In the genomic region with DNA sequence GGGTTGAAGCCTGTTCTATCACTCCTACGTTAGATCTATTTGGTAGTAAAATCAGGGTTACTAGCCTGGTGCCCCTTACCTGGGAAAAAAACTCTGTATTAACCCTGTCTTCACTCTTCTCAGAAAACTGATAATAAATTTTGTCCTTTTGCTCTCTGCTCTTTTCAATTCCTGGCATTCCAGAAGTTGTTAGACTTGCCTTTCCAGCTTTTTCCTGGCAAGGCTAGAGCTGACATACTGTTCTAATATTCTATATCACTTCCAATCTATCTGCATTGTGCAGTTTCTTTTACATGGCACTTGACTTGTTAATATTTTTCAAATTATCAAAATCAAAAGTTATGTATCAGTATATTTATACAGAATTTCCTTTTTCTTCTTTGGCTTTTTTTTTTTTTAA, we compare ENCODE assay signal across 28 cellular contexts.
"Had no signal": no experiment of that assay in that cellular context is flagged by ENCODE, and none has a peak within 500 bp of the region (broad histone marks: within the 10 kb centered on the region; RNA-seq: fewer than 3 reads in every experiment).

No MANE protein-coding gene starts in this region.

- H3K27ac ChIP-seq: adrenal gland, SJSA1 had no signal

- H3K27me3 ChIP-seq: adrenal gland, SJSA1 had no signal

- H3K4me1 ChIP-seq: adrenal gland, SJSA1 had no signal

- DNase-seq: activated B cell treated with CpG ODN at 0.5 μM for 24 hours; activated CD4-positive, alpha-beta T cell treated with anti-CD3 and anti-CD28 coated beads for 1 hour; activated CD4-positive, alpha-beta T cell treated with anti-CD3 and anti-CD28 coated beads, Interleukin-2, amount 10 ng/mL, durations not matched to agents 24 days and 14 days; activated CD4-positive, alpha-beta T cell treated with anti-CD3 and anti-CD28 coated beads, Interleukin-2, amount 50 U/mL, for 48 hours; activated CD8-positive, alpha-beta memory T cell treated with anti-CD3 and anti-CD28 coated beads for 24 hours; activated gamma-delta T cell treated with Interleukin-2 at 50 U/mL for 16 hours; activated naive CD4-positive, alpha-beta T cell treated with anti-CD3 and anti-CD28 coated beads, Interleukin-2, amount 10 ng/mL, durations not matched to agents 7 days and 5 days; activated naive CD8-positive, alpha-beta T cell treated with anti-CD3 and anti-CD28 coated beads for 36 hours; activated T-cell treated with anti-CD3 and anti-CD28 coated beads, Interleukin-2, amount 50 U/mL, for 48 hours; adrenal gland; anterior cingulate cortex; cerebellar nuclear complex; KG1; NCI-H1092 treated with DMSO at 0.1 percent for 48 hours; NCI-H1417 treated with DMSO at 0.1 percent for 48 hours; NCI-H1694; NCI-H2029; NCI-H2107; NCI-H2171 treated with DMSO at 0.1 percent for 48 hours; NCI-H226; NCI-H69; NK-92 treated with Interleukin-12 subunit alpha and Interleukin-12 subunit beta, amount 100 ng/mL, for 24 hours; OCI-M1; SHP77; T-helper 17 cell; T-helper 9 cell had no signal

- H3K27me3 Mint-ChIP-seq: activated B cell treated with CpG ODN at 0.5 μM for 24 hours; activated CD4-positive, alpha-beta T cell treated with anti-CD3 and anti-CD28 coated beads, Interleukin-2, amount 10 ng/mL, durations not matched to agents 24 days and 14 days; activated naive CD4-positive, alpha-beta T cell treated with anti-CD3 and anti-CD28 coated beads, Interleukin-2, amount 10 ng/mL, durations not matched to agents 7 days and 5 days; activated naive CD8-positive, alpha-beta T cell treated with anti-CD3 and anti-CD28 coated beads for 36 hours; activated T-helper 17 cell treated with anti-CD3 and anti-CD28 coated beads, Interleukin-2, amount 50 U/mL, for 72 hours; T-helper 17 cell had no signal

- H3K36me3 Mint-ChIP-seq: activated naive CD4-positive, alpha-beta T cell treated with anti-CD3 and anti-CD28 coated beads, Interleukin-2, amount 10 ng/mL, durations not matched to agents 7 days and 5 days; activated naive CD8-positive, alpha-beta T cell treated with anti-CD3 and anti-CD28 coated beads for 36 hours had no signal

- H3K9me3 ChIP-seq: adrenal gland, SJSA1 had no signal

- ATAC-seq: activated T-helper 17 cell treated with anti-CD3 and anti-CD28 coated beads, Interleukin-2, amount 50 U/mL, for 72 hours; T-helper 17 cell had no signal

- H3K4me3 ChIP-seq: adrenal gland, SJSA1 had no signal

- H3K9me3 Mint-ChIP-seq: activated B cell treated with CpG ODN at 0.5 μM for 24 hours; activated CD4-positive, alpha-beta T cell treated with anti-CD3 and anti-CD28 coated beads, Interleukin-2, amount 10 ng/mL, durations not matched to agents 24 days and 14 days; activated naive CD8-positive, alpha-beta T cell treated with anti-CD3 and anti-CD28 coated beads for 36 hours had no signal

- H3K4me3 Mint-ChIP-seq: activated B cell treated with CpG ODN at 0.5 μM for 24 hours; activated CD4-positive, alpha-beta T cell treated with anti-CD3 and anti-CD28 coated beads, Interleukin-2, amount 10 ng/mL, durations not matched to agents 24 days and 14 days; activated naive CD4-positive, alpha-beta T cell treated with anti-CD3 and anti-CD28 coated beads, Interleukin-2, amount 10 ng/mL, durations not matched to agents 7 days and 5 days; activated naive CD8-positive, alpha-beta T cell treated with anti-CD3 and anti-CD28 coated beads for 36 hours; activated T-helper 17 cell treated with anti-CD3 and anti-CD28 coated beads, Interleukin-2, amount 50 U/mL, for 72 hours; T-helper 17 cell had no signal

- H3K27ac Mint-ChIP-seq: activated B cell treated with CpG ODN at 0.5 μM for 24 hours; activated CD4-positive, alpha-beta T cell treated with anti-CD3 and anti-CD28 coated beads, Interleukin-2, amount 10 ng/mL, durations not matched to agents 24 days and 14 days; activated naive CD4-positive, alpha-beta T cell treated with anti-CD3 and anti-CD28 coated beads, Interleukin-2, amount 10 ng/mL, durations not matched to agents 7 days and 5 days; activated naive CD8-positive, alpha-beta T cell treated with anti-CD3 and anti-CD28 coated beads for 36 hours; activated T-helper 17 cell treated with anti-CD3 and anti-CD28 coated beads, Interleukin-2, amount 50 U/mL, for 72 hours; T-helper 17 cell had no signal

- H3K36me3 ChIP-seq: adrenal gland, SJSA1 had no signal

- H3K4me1 Mint-ChIP-seq: activated B cell treated with CpG ODN at 0.5 μM for 24 hours; activated CD4-positive, alpha-beta T cell treated with anti-CD3 and anti-CD28 coated beads, Interleukin-2, amount 10 ng/mL, durations not matched to agents 24 days and 14 days; activated naive CD4-positive, alpha-beta T cell treated with anti-CD3 and anti-CD28 coated beads, Interleukin-2, amount 10 ng/mL, durations not matched to agents 7 days and 5 days; activated naive CD8-positive, alpha-beta T cell treated with anti-CD3 and anti-CD28 coated beads for 36 hours; activated T-helper 17 cell treated with anti-CD3 and anti-CD28 coated beads, Interleukin-2, amount 50 U/mL, for 72 hours; T-helper 17 cell had no signal
